Comparison of ENCODE assay signal across 8 cellular contexts in genomic region chr10:71837085-71837827, GRCh38.
DNase-seq lines count a peak whose midpoint lies in the region; ATAC-seq and TF ChIP-seq lines count a peak whose summit lies in the region.

No MANE protein-coding gene starts in this region.

- in situ Hi-C loops in astrocyte of the spinal cord (cut with HindIII; ENCODE audit: low sequenced_read_pairs), result no loop called here

- CTCF ChIA-PET in activated naive CD4-positive, alpha-beta T cell treated with anti-CD3 and anti-CD28 coated beads, Interleukin-2, amount 10 ng/mL, durations not matched to agents 7 days and 5 days (lab: Charles Lee), result interaction anchor here (0.8 to 4.5 kb wide), 7 partner anchors 13 to 211 kb away, joined by 3 to 23 read pairs (median 3); no protein-coding TSS in a partner anchor

- peak; percentile 58 for TF ChIP-seq CTCF in astrocyte of the spinal cord (IDR thresholded peaks at IDR 0.05; ENCODE audit: low read depth, low read length)

- no peak overlapping the region for H3K4me3 ChIP-seq in astrocyte of the spinal cord (ENCODE audit: low read depth, low read length)

- no peak for ATAC-seq in GM19452 (IDR thresholded peaks at IDR 0.05; ENCODE audit: unreplicated experiment)

- no peaks in the 10 kb centered on the region for H3K9me3 Mint-ChIP-seq in activated naive CD4-positive, alpha-beta T cell treated with anti-CD3 and anti-CD28 coated beads, Interleukin-2, amount 10 ng/mL, durations not matched to agents 7 days and 5 days

- H3K4me3 Mint-ChIP-seq in activated naive CD4-positive, alpha-beta T cell treated with anti-CD3 and anti-CD28 coated beads, Interleukin-2, amount 10 ng/mL, durations not matched to agents 7 days and 5 days, result no peak overlapping the region

- H3K27me3 Mint-ChIP-seq in activated naive CD4-positive, alpha-beta T cell treated with anti-CD3 and anti-CD28 coated beads, Interleukin-2, amount 10 ng/mL, durations not matched to agents 7 days and 5 days, result no peaks in the 10 kb centered on the region

- peaks cover 3% of the 10 kb centered on the region for H3K36me3 Mint-ChIP-seq in activated naive CD4-positive, alpha-beta T cell treated with anti-CD3 and anti-CD28 coated beads, Interleukin-2, amount 10 ng/mL, durations not matched to agents 7 days and 5 days

- H3K27ac Mint-ChIP-seq in activated naive CD4-positive, alpha-beta T cell treated with anti-CD3 and anti-CD28 coated beads, Interleukin-2, amount 10 ng/mL, durations not matched to agents 7 days and 5 days, result no peak overlapping the region

- peaks cover 37% of the 10 kb centered on the region for H3K4me1 Mint-ChIP-seq in activated naive CD4-positive, alpha-beta T cell treated with anti-CD3 and anti-CD28 coated beads, Interleukin-2, amount 10 ng/mL, durations not matched to agents 7 days and 5 days

- peak; percentile 31 for DNase-seq in activated naive CD4-positive, alpha-beta T cell treated with anti-CD3 and anti-CD28 coated beads, Interleukin-2, amount 10 ng/mL, durations not matched to agents 7 days and 5 days
- DNase-seq in activated naive CD4-positive, alpha-beta T cell treated with anti-CD3 and anti-CD28 coated beads, Interleukin-2, amount 50 U/mL, for 16 hours, result no peak
- DNase-seq in astrocyte of the spinal cord (ENCODE audit: low read depth, low spot score) (no peak), left kidney (ENCODE audit: low read depth, low spot score) (peak; percentile 74), NCI-H2029 treated with DMSO at 0.1 percent for 48 hours (lab: John Stamatoyannopoulos, UW) (no peak), HuH-7.5 (ENCODE audit: low spot score) (no peak), DMS79 treated with DMSO at 0.1 percent for 48 hours (lab: John Stamatoyannopoulos, UW) (no peak)

Comparison
In these comparisons a context has a peak if more than half of its experiments do, and no peak if none do; other contexts are left out.
1. DNase-seq: peak in activated naive CD4-positive, alpha-beta T cell treated with anti-CD3 and anti-CD28 coated beads, Interleukin-2, amount 10 ng/mL, durations not matched to agents 7 days and 5 days (single experiment) and left kidney (single experiment); none in activated naive CD4-positive, alpha-beta T cell treated with anti-CD3 and anti-CD28 coated beads, Interleukin-2, amount 50 U/mL, for 16 hours (single experiment), astrocyte of the spinal cord (single experiment), NCI-H2029 treated with DMSO at 0.1 percent for 48 hours (single experiment), HuH-7.5 (single experiment) and DMS79 treated with DMSO at 0.1 percent for 48 hours (single experiment).